Comparison of ENCODE assay signal across 24 cellular contexts in genomic region chr4:68406479-68406859, GRCh38. TPM values are rescaled to one million over a fixed set of nuclear protein-coding genes. Genes with fewer than 3 reads are reported as not detected.
A peak's percentile ranks its signal among the peaks of the same experiment; 100 is the strongest.
DNase-seq lines count a peak whose midpoint lies in the region; ATAC-seq, FAIRE-seq and TF ChIP-seq lines count a peak whose summit lies in the region.
"Had no signal": no experiment of that assay in that cellular context is flagged by ENCODE, and none has a peak within 500 bp of the region (broad histone marks: within the 10 kb centered on the region; RNA-seq: fewer than 3 reads in every experiment).

No MANE protein-coding gene starts in this region.

- H3K9me3 ChIP-seq in astrocyte (ENCODE audit: insufficient read depth, low read depth, low read length): no peaks in the 10 kb centered on the region
- no peaks in the 10 kb centered on the region for H3K9me3 ChIP-seq in iPS DF 6.9 (ENCODE audit: control insufficient read depth, insufficient read depth, low read length)
- H3K9me3 ChIP-seq: HAP-1 had no signal

- H3K27ac ChIP-seq in GM23338 (ENCODE audit: low read depth) (peak overlapping the region; percentile 100), astrocyte (ENCODE audit: low read depth, low read length) (no peak overlapping the region), iPS DF 6.9 (ENCODE audit: low read length) (peak overlapping the region; percentile 27), mesendoderm (ENCODE audit: low read depth, low read length) (peak overlapping the region; percentile 98)

- H3K79me2 ChIP-seq in GM23338 (replicated peaks; ENCODE audit: insufficient read depth) (no peaks in the 10 kb centered on the region), astrocyte (ENCODE audit: insufficient read depth, low read length) (no peaks in the 10 kb centered on the region), mesendoderm (ENCODE audit: control insufficient read depth, insufficient read depth, low read length) (no peaks in the 10 kb centered on the region)

- H2AFZ ChIP-seq in GM23338 (no peak overlapping the region), astrocyte (ENCODE audit: low read depth, low read length) (peak overlapping the region; percentile 18)

- peak overlapping the region; percentile 85 for H2BK15ac ChIP-seq in mesendoderm (replicated peaks; ENCODE audit: low read depth)

- H3K36me3 ChIP-seq in GM23338 (ENCODE audit: insufficient read depth) (no peaks in the 10 kb centered on the region), astrocyte (ENCODE audit: insufficient read depth, low read length) (no peaks in the 10 kb centered on the region), iPS DF 6.9 (ENCODE audit: control insufficient read depth, insufficient read depth, low read length) (no peaks in the 10 kb centered on the region), mesendoderm (ENCODE audit: control insufficient read depth, insufficient read depth, low read length) (no peaks in the 10 kb centered on the region)
- H3K36me3 ChIP-seq: HAP-1 had no signal

- no peak overlapping the region for H3K4ac ChIP-seq in mesendoderm (ENCODE audit: low read depth, low read length)

- H3K9me3 Mint-ChIP-seq in GM23338 (no peaks in the 10 kb centered on the region; the same call in 2 of the 3 replicates), astrocyte (ENCODE audit: unreplicated experiment) (no peaks in the 10 kb centered on the region)

- peak overlapping the region; percentile 74 for H4K5ac ChIP-seq in mesendoderm (ENCODE audit: low read length)

- no peak for DNase-seq in GM23338 (ENCODE audit: low spot score)
- DNase-seq in astrocyte (ENCODE audit: low read depth): no peak
- DNase-seq in iPS DF 6.9 (ENCODE audit: low read depth, low spot score): no peak
- no peak for DNase-seq in mesendoderm
- DNase-seq in cerebellum (ENCODE audit: low spot score): no peak
- DNase-seq in AG08395 (ENCODE audit: low spot score): no peak
- DNase-seq in effector CD8-positive, alpha-beta T cell (lab: John Stamatoyannopoulos, UW): no peak
- DNase-seq: GDM1, Kasumi-1, NCI-H1417 treated with DMSO at 0.1 percent for 48 hours, NCI-H187, NCI-H2107, NCI-H446 treated with DMSO at 0.1 percent for 48 hours, NCI-H526 treated with DMSO at 0.1 percent for 48 hours, OCI-M1 had no signal

- no peak for FAIRE-seq in astrocyte (lab: Jason Lieb, UNC)
- FAIRE-seq: HTR-8/SVneo had no signal

- H3K9ac ChIP-seq in astrocyte (ENCODE audit: low read length) (no peak overlapping the region), mesendoderm (ENCODE audit: low read length) (peak overlapping the region; percentile 68)

- TF ChIP-seq CTCF in GM23338 (conservative IDR thresholded peaks at IDR 0.05; ENCODE audit: low read depth in 2 of 2): no peak
- TF ChIP-seq CTCF in astrocyte (IDR thresholded peaks at IDR 0.05; ENCODE audit: insufficient read depth, low read depth, low read length): no peak

- H3K27me3 Mint-ChIP-seq in GM23338 (ENCODE audit: insufficient read depth, low read depth, poor library complexity): peaks cover 10% of the 10 kb centered on the region
- peaks cover 3% of the 10 kb centered on the region for H3K27me3 Mint-ChIP-seq in astrocyte (ENCODE audit: low read depth, unreplicated experiment)

- peak overlapping the region; percentile 71 for H3K4me3 Mint-ChIP-seq in GM23338
- no peak overlapping the region for H3K4me3 Mint-ChIP-seq in astrocyte (ENCODE audit: unreplicated experiment)
- H3K4me3 Mint-ChIP-seq: B cell, CD14-positive monocyte had no signal

- H4K8ac ChIP-seq in mesendoderm (ENCODE audit: low read depth, low read length): peak overlapping the region; percentile 65

- H3K27me3 ChIP-seq in GM23338 (ENCODE audit: insufficient read depth): no peaks in the 10 kb centered on the region
- no peaks in the 10 kb centered on the region for H3K27me3 ChIP-seq in astrocyte (ENCODE audit: insufficient read depth, low read length)
- no peaks in the 10 kb centered on the region for H3K27me3 ChIP-seq in iPS DF 6.9 (ENCODE audit: control insufficient read depth, insufficient read depth, low read length)
- no peaks in the 10 kb centered on the region for H3K27me3 ChIP-seq in mesendoderm (ENCODE audit: insufficient read depth, low read length, poor library complexity)

- H2BK120ac ChIP-seq in mesendoderm (ENCODE audit: low read depth, low read length): peak overlapping the region; percentile 97

- H3K36me3 Mint-ChIP-seq in GM23338 (ENCODE audit: low read depth) (peaks cover 14% of the 10 kb centered on the region), astrocyte (ENCODE audit: low read depth, unreplicated experiment) (no peaks in the 10 kb centered on the region)
- H3K36me3 Mint-ChIP-seq: CD14-positive monocyte had no signal

- H4K20me1 ChIP-seq in GM23338 (replicated peaks; ENCODE audit: insufficient read depth): no peaks in the 10 kb centered on the region
- no peaks in the 10 kb centered on the region for H4K20me1 ChIP-seq in astrocyte (ENCODE audit: insufficient read depth, low read length)

- peaks cover 32% of the 10 kb centered on the region for H3K4me1 ChIP-seq in GM23338 (ENCODE audit: insufficient read depth)
- H3K4me1 ChIP-seq in astrocyte (ENCODE audit: insufficient read depth, low read length): no peaks in the 10 kb centered on the region
- H3K4me1 ChIP-seq in iPS DF 6.9 (ENCODE audit: control insufficient read depth, insufficient read depth, low read length): peaks cover 4% of the 10 kb centered on the region; the same call in 1 of the 2 replicates
- H3K4me1 ChIP-seq in mesendoderm (ENCODE audit: control insufficient read depth, low read depth, low read length): no peaks in the 10 kb centered on the region

- peak overlapping the region; percentile 35 for H2AK5ac ChIP-seq in mesendoderm (ENCODE audit: low read length)

- H2BK5ac ChIP-seq in mesendoderm (ENCODE audit: low read length): peak overlapping the region; percentile 98

- no peak for ATAC-seq in GM23338
- no peak for ATAC-seq in activated CD4-positive, CD25-positive, alpha-beta regulatory T cell treated with anti-CD3 and anti-CD28 coated beads, Interleukin-2, amount 50 U/mL, for 24 hours
- ATAC-seq: Right ventricle myocardium inferior had no signal

- peaks cover 65% of the 10 kb centered on the region for H3K4me1 Mint-ChIP-seq in GM23338
- H3K4me1 Mint-ChIP-seq in astrocyte (ENCODE audit: low read depth, unreplicated experiment): peaks cover 6% of the 10 kb centered on the region
- H3K4me1 Mint-ChIP-seq: B cell, CD14-positive monocyte had no signal

- no peaks in the 10 kb centered on the region for H3K9me2 ChIP-seq in GM23338 (ENCODE audit: insufficient read depth)

- H3K4me3 ChIP-seq in GM23338 (peak overlapping the region; percentile 50), astrocyte (ENCODE audit: insufficient read depth, low read depth, low read length) (no peak overlapping the region), iPS DF 6.9 (ENCODE audit: low read length) (peak overlapping the region; percentile 29; the same call in 1 of the 2 replicates), mesendoderm (ENCODE audit: low read length) (peak overlapping the region; percentile 52)
- H3K4me3 ChIP-seq: HAP-1 had no signal

- no CpG with 5 or more reads among the region's 3 CpGs for WGBS in iPS DF 6.9 (ENCODE audit: insufficient coverage, insufficient read length)
- no CpG with 5 or more reads among the region's 3 CpGs for WGBS in mesendoderm (ENCODE audit: extremely low coverage, insufficient coverage, low lambda C conversion rate)

- H3K27ac Mint-ChIP-seq in GM23338: peak overlapping the region; percentile 99
- no peak overlapping the region for H3K27ac Mint-ChIP-seq in astrocyte (ENCODE audit: unreplicated experiment)
- H3K27ac Mint-ChIP-seq: B cell had no signal

- peak overlapping the region; percentile 86 for H3K56ac ChIP-seq in mesendoderm (ENCODE audit: low read length)

- peak overlapping the region; percentile 100 for H3K18ac ChIP-seq in mesendoderm (ENCODE audit: low read length)

- no peak overlapping the region for H3K23ac ChIP-seq in mesendoderm (ENCODE audit: low read length)

- no peaks in the 10 kb centered on the region for H3K79me1 ChIP-seq in mesendoderm (ENCODE audit: low read length)

- H3K4me2 ChIP-seq in GM23338: peak overlapping the region; percentile 74
- no peak overlapping the region for H3K4me2 ChIP-seq in astrocyte (ENCODE audit: low read length)
- peak overlapping the region; percentile 39 for H3K4me2 ChIP-seq in mesendoderm (ENCODE audit: low read length)

- peaks cover 16% of the 10 kb centered on the region; the same call in 1 of the 2 replicates for H3F3A ChIP-seq in GM23338 (replicated peaks; ENCODE audit: low read depth)

TF ChIP-seq in GM23338, 12 proteins besides CTCF, POLR2A, EP300 and RAD21 (continues in another document):
- TF ChIP-seq POLR2AphosphoS5 (IDR thresholded peaks at IDR 0.05; ENCODE audit: low read depth): no peak
- no peak for TF ChIP-seq ZNF114 (CRISPR knock-in tag; IDR thresholded peaks at IDR 0.05)
- no peak for TF ChIP-seq ZNF331 (CRISPR knock-in tag; IDR thresholded peaks at IDR 0.05; ENCODE audit: low read depth)
- TF ChIP-seq CREB1 (CRISPR knock-in tag; IDR thresholded peaks at IDR 0.05; ENCODE audit: low read depth): no peak
- no peak for TF ChIP-seq STAT1 (IDR thresholded peaks at IDR 0.05; ENCODE audit: unreplicated experiment)
- TF ChIP-seq JUNB (IDR thresholded peaks at IDR 0.05; ENCODE audit: unreplicated experiment): no peak

RNA-seq across cellular contexts. Expression of gene TMPRSS11E, which starts 40.8 kb away (rescaled TPM):
- total RNA-seq in GM23338 (2014; rRNA removed; shearing (Covaris generic)): 1.4 TPM in 2 replicates
- 0.43 and 0.44 TPM in 2 replicates for polyA plus RNA-seq in GM23338 (2016; fragmentation: Nextera tagmentation; extraction: Ambion mirVana)
- 0.41 TPM in 1 of 2 replicates, not detected in the other for total RNA-seq in astrocyte
- 4.8 TPM for polyA plus RNA-seq in mesendoderm (2013, experiment 1 of 2)
- polyA plus RNA-seq in mesendoderm (2013, experiment 2 of 2): 5.3 TPM
- not detected for total RNA-seq in cerebellum
- total RNA-seq: A172, B cell, Daoy, MCF 10A, Right ventricle myocardium inferior had no signal
- polyA plus RNA-seq: CD14-positive monocyte had no signal

RNA-seq across cellular contexts. Expression of gene YTHDC1, which starts 56.6 kb away (rescaled TPM):
- 67.6 and 72.3 TPM in 2 replicates for total RNA-seq in GM23338 (2014; rRNA removed; shearing (Covaris generic))
- polyA plus RNA-seq in GM23338 (2016; fragmentation: Nextera tagmentation; extraction: Ambion mirVana): 135 and 144 TPM in 2 replicates
- total RNA-seq in astrocyte: 87.3 and 95.9 TPM in 2 replicates
- polyA plus RNA-seq in mesendoderm (2013, experiment 1 of 2): 86.3 TPM
- 87.6 TPM for polyA plus RNA-seq in mesendoderm (2013, experiment 2 of 2)
- total RNA-seq in cerebellum: 96.5 TPM
